In genomic region chr6:137767931-137768690, GRCh38 we compare ENCODE assay signal across 9 cellular contexts.
DNase-seq lines count a peak whose midpoint lies in the region; ATAC-seq and TF ChIP-seq lines count a peak whose summit lies in the region.
"Had no signal": no experiment of that assay in that cellular context is flagged by ENCODE, and none has a peak within 500 bp of the region (broad histone marks: within the 10 kb centered on the region; RNA-seq: fewer than 3 reads in every experiment).

No MANE protein-coding gene starts in this region.

- no peaks in the 10 kb centered on the region for H3K9me3 Mint-ChIP-seq in activated naive CD4-positive, alpha-beta T cell treated with anti-CD3 and anti-CD28 coated beads for 36 hours
- peaks cover 13% of the 10 kb centered on the region for H3K9me3 Mint-ChIP-seq in activated T-helper 17 cell treated with anti-CD3 and anti-CD28 coated beads, Interleukin-2, amount 50 U/mL, for 72 hours
- H3K9me3 Mint-ChIP-seq in stimulated activated memory B cell treated with anti-CD40 and anti-IgM and Interleukin-4, amounts not matched to agents 10 μg/mL and 1 μg/mL and 100 μg/mL, for 72 hours = peaks cover 3% of the 10 kb centered on the region

- H3K4me3 Mint-ChIP-seq in activated naive CD4-positive, alpha-beta T cell treated with anti-CD3 and anti-CD28 coated beads for 36 hours = no peak overlapping the region
- H3K4me3 Mint-ChIP-seq in activated T-helper 17 cell treated with anti-CD3 and anti-CD28 coated beads, Interleukin-2, amount 50 U/mL, for 72 hours = peak overlapping the region; percentile 73
- H3K4me3 Mint-ChIP-seq in stimulated activated memory B cell treated with anti-CD40 and anti-IgM and Interleukin-4, amounts not matched to agents 10 μg/mL and 1 μg/mL and 100 μg/mL, for 72 hours = peak overlapping the region; percentile 44

- CTCF ChIA-PET in activated naive CD4-positive, alpha-beta T cell treated with anti-CD3 and anti-CD28 coated beads for 36 hours (lab: Charles Lee) = no interaction called here

- H3K4me1 Mint-ChIP-seq in activated naive CD4-positive, alpha-beta T cell treated with anti-CD3 and anti-CD28 coated beads for 36 hours (ENCODE audit: low read depth) = peaks cover 12% of the 10 kb centered on the region
- peaks cover 24% of the 10 kb centered on the region for H3K4me1 Mint-ChIP-seq in activated T-helper 17 cell treated with anti-CD3 and anti-CD28 coated beads, Interleukin-2, amount 50 U/mL, for 72 hours
- peaks cover 16% of the 10 kb centered on the region for H3K4me1 Mint-ChIP-seq in stimulated activated memory B cell treated with anti-CD40 and anti-IgM and Interleukin-4, amounts not matched to agents 10 μg/mL and 1 μg/mL and 100 μg/mL, for 72 hours

- H3K27me3 ChIP-seq in prostate gland (replicated peaks; ENCODE audit: insufficient read depth) = no peaks in the 10 kb centered on the region
- H3K27me3 ChIP-seq: BLaER1 had no signal

- no peak overlapping the region for H3K4me3 ChIP-seq in prostate gland
- H3K4me3 ChIP-seq: BLaER1 had no signal

- H3K36me3 ChIP-seq in prostate gland = no peaks in the 10 kb centered on the region
- H3K36me3 ChIP-seq: BLaER1 had no signal

- peak overlapping the region; percentile 65 for H3K27ac Mint-ChIP-seq in activated naive CD4-positive, alpha-beta T cell treated with anti-CD3 and anti-CD28 coated beads for 36 hours
- peak overlapping the region; percentile 87 for H3K27ac Mint-ChIP-seq in activated T-helper 17 cell treated with anti-CD3 and anti-CD28 coated beads, Interleukin-2, amount 50 U/mL, for 72 hours
- H3K27ac Mint-ChIP-seq in stimulated activated memory B cell treated with anti-CD40 and anti-IgM and Interleukin-4, amounts not matched to agents 10 μg/mL and 1 μg/mL and 100 μg/mL, for 72 hours = peak overlapping the region; percentile 72

- no peaks in the 10 kb centered on the region for H3K9me3 ChIP-seq in prostate gland
- H3K9me3 ChIP-seq: BLaER1 had no signal

- TF ChIP-seq CTCF in prostate gland (IDR thresholded peaks at IDR 0.05) = no peak

- no peaks in the 10 kb centered on the region for H3K36me3 Mint-ChIP-seq in activated naive CD4-positive, alpha-beta T cell treated with anti-CD3 and anti-CD28 coated beads for 36 hours (ENCODE audit: low read depth)
- no peaks in the 10 kb centered on the region for H3K36me3 Mint-ChIP-seq in activated T-helper 17 cell treated with anti-CD3 and anti-CD28 coated beads, Interleukin-2, amount 50 U/mL, for 72 hours (ENCODE audit: low read depth)
- H3K36me3 Mint-ChIP-seq in stimulated activated memory B cell treated with anti-CD40 and anti-IgM and Interleukin-4, amounts not matched to agents 10 μg/mL and 1 μg/mL and 100 μg/mL, for 72 hours = no peaks in the 10 kb centered on the region

- TF ChIP-seq POLR2A in prostate gland (IDR thresholded peaks at IDR 0.05) = no peak

- H3K27me3 Mint-ChIP-seq in activated naive CD4-positive, alpha-beta T cell treated with anti-CD3 and anti-CD28 coated beads for 36 hours (ENCODE audit: low read depth) = no peaks in the 10 kb centered on the region
- H3K27me3 Mint-ChIP-seq in activated T-helper 17 cell treated with anti-CD3 and anti-CD28 coated beads, Interleukin-2, amount 50 U/mL, for 72 hours = no peaks in the 10 kb centered on the region
- no peaks in the 10 kb centered on the region for H3K27me3 Mint-ChIP-seq in stimulated activated memory B cell treated with anti-CD40 and anti-IgM and Interleukin-4, amounts not matched to agents 10 μg/mL and 1 μg/mL and 100 μg/mL, for 72 hours

- H3K27ac ChIP-seq in prostate gland = no peak overlapping the region
- H3K27ac ChIP-seq: BLaER1 had no signal

- intact Hi-C loops in activated naive CD4-positive, alpha-beta T cell treated with anti-CD3 and anti-CD28 coated beads for 36 hours (cut with micrococcal nuclease) = loop anchor here (2.0 kb wide), 1 partner anchor 31 kb away; no protein-coding TSS in a partner anchor
- intact Hi-C loops in prostate gland (cut with DNase I) = no loop called here
- intact Hi-C loops in left colon (cut with DNase I, micrococcal nuclease) = no loop called here

- 30% methylated on average over 5 of the region's 5 CpGs for WGBS in prostate gland

- no peak for DNase-seq in activated naive CD4-positive, alpha-beta T cell treated with anti-CD3 and anti-CD28 coated beads for 36 hours
- DNase-seq in activated naive CD4-positive, alpha-beta T cell (lab: John Stamatoyannopoulos, UW) = no peak
- DNase-seq in prostate gland (ENCODE audit: low spot score) (no peak), left colon (no peak), NK-92 (lab: John Stamatoyannopoulos, UW; ENCODE audit: unreplicated experiment) (no peak)

- H3K4me1 ChIP-seq in prostate gland (replicated peaks) = no peaks in the 10 kb centered on the region

- ATAC-seq in HG03280 (IDR thresholded peaks at IDR 0.05; ENCODE audit: unreplicated experiment) (peak; percentile 84), left colon (no peak)
- ATAC-seq in activated T-helper 17 cell treated with anti-CD3 and anti-CD28 coated beads, Interleukin-2, amount 50 U/mL, for 72 hours (replicated peaks) = peak; percentile 40
- ATAC-seq in stimulated activated memory B cell treated with anti-CD40 and anti-IgM and Interleukin-4, amounts not matched to agents 10 μg/mL and 1 μg/mL and 100 μg/mL, for 72 hours = peak; percentile 82
